23 cellular contexts compared by ENCODE assay signal in the genomic region with DNA sequence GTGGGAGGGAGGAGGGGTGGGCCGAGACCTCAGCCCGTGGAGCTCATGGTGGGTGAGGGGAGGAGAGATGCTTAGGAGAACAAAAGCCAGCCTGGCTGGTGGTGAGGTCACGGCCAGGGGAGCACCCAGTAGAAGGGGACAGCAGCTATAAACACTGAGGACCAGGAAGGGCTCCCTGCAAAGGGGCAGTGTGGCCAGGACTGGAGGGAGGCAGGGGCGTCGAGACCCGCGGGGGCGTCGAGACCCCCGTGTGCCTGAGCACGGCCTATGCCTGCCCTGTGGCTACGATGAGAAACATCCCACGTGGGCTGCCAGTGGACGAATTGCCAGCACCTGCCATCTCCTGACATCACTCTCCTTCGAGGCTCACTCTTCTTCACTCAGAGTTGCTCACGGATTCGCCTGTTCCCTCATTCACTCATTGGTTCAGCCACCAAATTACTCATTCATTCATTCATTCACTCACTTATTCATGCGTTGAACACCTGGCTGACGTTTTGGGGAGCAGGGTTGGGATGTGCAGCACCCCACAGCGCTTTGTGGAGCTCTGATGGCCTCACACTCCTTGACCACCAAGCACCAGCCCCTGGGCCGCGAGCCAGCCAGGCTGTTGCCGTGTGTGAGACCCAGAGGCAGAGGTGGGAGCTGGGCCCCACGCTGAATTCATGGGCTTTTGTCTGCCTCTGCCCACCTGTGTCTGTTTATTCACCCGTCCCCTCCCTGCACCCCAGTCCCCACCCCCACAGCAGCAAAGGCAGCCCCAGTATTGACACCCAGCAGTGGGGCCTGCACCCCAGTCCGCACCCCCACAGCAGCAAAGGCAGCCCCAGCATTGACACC.
DNase-seq lines count a peak whose midpoint lies in the region; ATAC-seq, FAIRE-seq and TF ChIP-seq lines count a peak whose summit lies in the region.
"Had no signal": no experiment of that assay in that cellular context is flagged by ENCODE, and none has a peak within 500 bp of the region (broad histone marks: within the 10 kb centered on the region; RNA-seq: fewer than 3 reads in every experiment).

No MANE protein-coding gene starts in this region.

- H3K36me3 ChIP-seq in right lobe of liver (no peaks in the 10 kb centered on the region), HepG2 (replicated peaks in 1 of 2; ENCODE audit: control insufficient read depth in 1 of 2, insufficient read depth in 2 of 2, low read length in 2 of 2) (no peaks in the 10 kb centered on the region), K562 (ENCODE audit: control insufficient read depth, insufficient read depth, low read length) (no peaks in the 10 kb centered on the region), mesenchymal stem cell (ENCODE audit: control insufficient read depth in 1 of 2, insufficient read depth in 2 of 2, low read depth in 1 of 2, low read length in 2 of 2) (no peaks in the 10 kb centered on the region)
- H3K36me3 ChIP-seq: SJCRH30 had no signal

- H3K4me3 ChIP-seq in right lobe of liver: no peak overlapping the region
- no peak overlapping the region for H3K4me3 ChIP-seq in HepG2 (replicated peaks in 1 of 3; ENCODE audit: insufficient read depth in 1 of 3, low read depth in 2 of 3, low read length in 3 of 3)
- H3K4me3 ChIP-seq in K562: no peak overlapping the region
- no peak overlapping the region for H3K4me3 ChIP-seq in mesenchymal stem cell (ENCODE audit: insufficient read depth in 1 of 2, low read depth in 1 of 2, low read length in 2 of 2)
- H3K4me3 ChIP-seq: A549, SJCRH30 had no signal

- H3K27me3 ChIP-seq in right lobe of liver: peaks cover 0 to 12% of the 10 kb centered on the region in 2 donors
- peaks cover 18 to 71% of the 10 kb centered on the region in 2 experiments for H3K27me3 ChIP-seq in HepG2 (ENCODE audit: control insufficient read depth in 1 of 2, insufficient read depth in 2 of 2, low read length in 2 of 2)
- H3K27me3 ChIP-seq in K562 (ENCODE audit: control insufficient read depth in 2 of 2, insufficient read depth in 2 of 2, low read length in 2 of 2): peaks cover 22 to 47% of the 10 kb centered on the region in 2 experiments
- peaks cover 31 to 63% of the 10 kb centered on the region in 2 experiments for H3K27me3 ChIP-seq in mesenchymal stem cell (ENCODE audit: control insufficient read depth in 1 of 2, insufficient read depth in 1 of 2, low read length in 2 of 2)

- TF ChIP-seq EP300 in HepG2 (IDR thresholded peaks at IDR 0.05; ENCODE audit: low read depth in 2 of 2, low read length in 2 of 2) (no peak), HepG2 (CRISPR knock-in tag; IDR thresholded peaks at IDR 0.05; ENCODE audit: borderline replicate concordance) (no peak), K562 (IDR thresholded peaks at IDR 0.05; ENCODE audit: low read length) (no peak)

- no peak overlapping the region for H4K91ac ChIP-seq in mesenchymal stem cell (ENCODE audit: low read length)

- H4K20me1 ChIP-seq in HepG2 (ENCODE audit: insufficient read depth, low read length): peaks cover 11% of the 10 kb centered on the region; the same call in 1 of the 2 replicates
- peaks cover 13% of the 10 kb centered on the region; the same call in 1 of the 2 replicates for H4K20me1 ChIP-seq in K562 (replicated peaks; ENCODE audit: control insufficient read depth, insufficient read depth, low read length)

- POLR2A ChIA-PET in HepG2 (lab: Yijun Ruan, JAX): no interaction called here
- POLR2A ChIA-PET in K562 (lab: Yijun Ruan, JAX): interaction anchor here (0.6 kb wide), 1 partner anchor 16 kb away, joined by 3 read pairs; no protein-coding TSS in a partner anchor

- peak in 2 of 3 donors; percentile 13 to 42 for DNase-seq in right lobe of liver
- DNase-seq in HepG2 (ENCODE audit: low spot score): no peak
- no peak for DNase-seq in K562 (ENCODE audit: extremely low read depth in 1 of 4, low spot score in 3 of 4)
- no peak for DNase-seq in mesenchymal stem cell
- DNase-seq in NCI-H1105 (lab: John Stamatoyannopoulos, UW): no peak
- no peak for DNase-seq in ecto neural progenitor cell (ENCODE audit: low spot score)
- DNase-seq: CD4-positive, alpha-beta T cell; COR-L47; DMS79 treated with DMSO at 0.1 percent for 48 hours; H9; HFFc6; KG1; NCI-H1092 treated with DMSO at 0.1 percent for 48 hours; NCI-H146; NCI-H2029; NCI-H226; NCI-H510A treated with DMSO at 0.1 percent for 48 hours; NCI-H774; NK-92 treated with Interleukin-12 subunit alpha and Interleukin-12 subunit beta, amount 100 ng/mL, for 24 hours; SJCRH30 had no signal

- intact Hi-C loops in right lobe of liver (cut with DNase I) (no loop called here), HepG2 (cut with micrococcal nuclease; ENCODE audit: unreplicated experiment) (no loop called here), K562 (cut with micrococcal nuclease) (no loop called here)

- no peaks in the 10 kb centered on the region for H3K9me3 ChIP-seq in right lobe of liver
- H3K9me3 ChIP-seq in HepG2 (ENCODE audit: low read length): no peaks in the 10 kb centered on the region
- no peaks in the 10 kb centered on the region for H3K9me3 ChIP-seq in K562 (replicated peaks; ENCODE audit: control insufficient read depth, insufficient read depth, low read depth, low read length)
- no peaks in the 10 kb centered on the region for H3K9me3 ChIP-seq in mesenchymal stem cell (ENCODE audit: control insufficient read depth, low read length)
- H3K9me3 ChIP-seq: A549, SJCRH30 had no signal

- H2AFZ ChIP-seq in HepG2 (ENCODE audit: low read length) (no peak overlapping the region), K562 (ENCODE audit: low read depth, low read length) (no peak overlapping the region), mesenchymal stem cell (ENCODE audit: low read depth, low read length) (no peak overlapping the region)

- no peaks in the 10 kb centered on the region for H3K9me1 ChIP-seq in K562 (ENCODE audit: control insufficient read depth, insufficient read depth, low read length)

- CTCF ChIA-PET in HepG2 (lab: Yijun Ruan, JAX; ENCODE audit: low intra/inter-chr PET ratio, low total read pairs): no interaction called here
- CTCF ChIA-PET in K562 (lab: Yijun Ruan, JAX; ENCODE audit: low intra/inter-chr PET ratio): no interaction called here

- H3K4ac ChIP-seq in mesenchymal stem cell (ENCODE audit: low read depth in 1 of 2, low read length in 2 of 2): no peak overlapping the region

- no peak overlapping the region for H3K18ac ChIP-seq in mesenchymal stem cell (ENCODE audit: low read depth in 1 of 2, low read length in 2 of 2)

- H3K27ac ChIP-seq in right lobe of liver (no peak overlapping the region), HepG2 (ENCODE audit: extremely low read length, insufficient read depth, low read length) (no peak overlapping the region), K562 (ENCODE audit: extremely low read depth, low read depth, low read length) (no peak overlapping the region), mesenchymal stem cell (ENCODE audit: low read length, poor library complexity, severe bottlenecking) (no peak overlapping the region)
- H3K27ac ChIP-seq: A549, RWPE1, SJCRH30 had no signal

- H4K8ac ChIP-seq in mesenchymal stem cell (ENCODE audit: low read length): no peak overlapping the region

- H3K23ac ChIP-seq in mesenchymal stem cell (ENCODE audit: low read length in 2 of 2): no peak overlapping the region

- H3K4me1 ChIP-seq in right lobe of liver: no peaks in the 10 kb centered on the region
- peaks cover 11% of the 10 kb centered on the region for H3K4me1 ChIP-seq in HepG2 (ENCODE audit: insufficient read depth, low read length)
- H3K4me1 ChIP-seq in K562 (replicated peaks in 1 of 2; ENCODE audit: control insufficient read depth in 2 of 2, insufficient read depth in 2 of 2, low read length in 2 of 2): peaks cover 0 to 14% of the 10 kb centered on the region in 2 experiments; a peak in 2 of 5 replicates
- peaks cover 2% of the 10 kb centered on the region for H3K4me1 ChIP-seq in mesenchymal stem cell (ENCODE audit: control insufficient read depth, insufficient read depth, low read depth, low read length)
- H3K4me1 ChIP-seq: A549, SJCRH30 had no signal

- FAIRE-seq in HepG2 (lab: Jason Lieb, UNC) (no peak), K562 (lab: Jason Lieb, UNC) (no peak)
- FAIRE-seq: A549 had no signal

- H2BK120ac ChIP-seq in mesenchymal stem cell (ENCODE audit: low read depth, low read length): no peak overlapping the region

- H2AK5ac ChIP-seq in mesenchymal stem cell (ENCODE audit: low read length, severe bottlenecking): no peak overlapping the region

- TF ChIP-seq POLR2A in right lobe of liver (IDR thresholded peaks at IDR 0.05): no peak
- no peak for TF ChIP-seq POLR2A in HepG2 (IDR thresholded peaks at IDR 0.05; ENCODE audit: insufficient read depth in 1 of 2, low read depth in 2 of 2, low read length in 2 of 2)
- TF ChIP-seq POLR2A in K562 (conservative IDR thresholded peaks at IDR 0.05): no peak

- H3K14ac ChIP-seq in mesenchymal stem cell (ENCODE audit: low read length in 2 of 2): peak overlapping the region in 1 of 2 experiments; percentile 46

- H2BK12ac ChIP-seq in mesenchymal stem cell (ENCODE audit: low read length in 2 of 2): no peak overlapping the region

- BruUV-seq in HepG2 (replicated peaks; lab: Mats Ljungman, UMichigan) (no TSS peak), K562 (replicated peaks; lab: Mats Ljungman, UMichigan) (no TSS peak)

- no peaks in the 10 kb centered on the region for H3K79me2 ChIP-seq in HepG2 (ENCODE audit: insufficient read depth, low read length)
- H3K79me2 ChIP-seq in K562 (ENCODE audit: control insufficient read depth, insufficient read depth, low read length): no peaks in the 10 kb centered on the region

- H3K79me1 ChIP-seq in mesenchymal stem cell (replicated peaks; ENCODE audit: low read length, poor library complexity, severe bottlenecking): no peaks in the 10 kb centered on the region

- TF ChIP-seq RAD21 in HepG2 (CRISPR knock-in tag; IDR thresholded peaks at IDR 0.05) (no peak), K562 (CRISPR knock-in tag; conservative IDR thresholded peaks at IDR 0.05 in 1 of 2, IDR thresholded peaks at IDR 0.05 in 1 of 2) (no peak)

- ATAC-seq in right lobe of liver (no peak), HepG2 (no peak), K562 (no peak), HG03097 (IDR thresholded peaks at IDR 0.05; ENCODE audit: low FRiP score, unreplicated experiment) (no peak)
- ATAC-seq: A549 had no signal

- H2BK15ac ChIP-seq in mesenchymal stem cell (ENCODE audit: low read depth, poor library complexity, severe bottlenecking): peak overlapping the region; percentile 53

- no peak overlapping the region for H3K4me2 ChIP-seq in HepG2 (ENCODE audit: low read depth, low read length)
- H3K4me2 ChIP-seq in K562 (ENCODE audit: insufficient read depth, low read length): no peak overlapping the region
- H3K4me2 ChIP-seq in mesenchymal stem cell (ENCODE audit: low read length, poor library complexity, severe bottlenecking): no peak overlapping the region
- H3K4me2 ChIP-seq: A549 had no signal

- H2BK5ac ChIP-seq in mesenchymal stem cell (ENCODE audit: low read depth, low read length, poor library complexity, severe bottlenecking): no peak overlapping the region

- TF ChIP-seq CTCF in right lobe of liver (IDR thresholded peaks at IDR 0.05): no peak
- TF ChIP-seq CTCF in HepG2 (CRISPR knock-in tag; IDR thresholded peaks at IDR 0.05): no peak
- no peak for TF ChIP-seq CTCF in K562 (IDR thresholded peaks at IDR 0.05 in 2 of 3, conservative IDR thresholded peaks at IDR 0.05 in 1 of 3; ENCODE audit: insufficient read depth in 2 of 3, low read depth in 1 of 3, low read length in 3 of 3)

- H3K9ac ChIP-seq in HepG2 (ENCODE audit: insufficient read depth, low read depth, low read length) (no peak overlapping the region), K562 (ENCODE audit: insufficient read depth in 1 of 2, low read depth in 2 of 2, low read length in 2 of 2) (no peak overlapping the region), mesenchymal stem cell (ENCODE audit: low read length) (no peak overlapping the region)

- 44% methylated on average over 12 of the region's 26 CpGs for WGBS in right lobe of liver (ENCODE audit: insufficient coverage, low coverage, low lambda C conversion rate, missing lambda C conversion rate)
- 4% methylated on average over 24 of the region's 26 CpGs for WGBS in HepG2 (ENCODE audit: low lambda C conversion rate)
- 1% methylated on average over 23 of the region's 26 CpGs for WGBS in K562 (ENCODE audit: insufficient coverage, low coverage, missing lambda C conversion rate)
- WGBS in mesenchymal stem cell: 81% methylated on average over 21 of the region's 26 CpGs

- in situ Hi-C loops in HepG2 (cut with HindIII; ENCODE audit: extremely low pct_ligation_motif_present, low pct_unique_long_range_greater_than_20kb): no loop called here
- in situ Hi-C loops in K562 (cut with MboI): no loop called here

Comparison
In these comparisons a context has a peak if more than half of its experiments do, and no peak if none do; other contexts are left out.
1. DNase-seq: peak in right lobe of liver (2 of 3); none in HepG2 (single experiment), K562 (0 of 4), mesenchymal stem cell (single experiment), NCI-H1105 (single experiment) and ecto neural progenitor cell (single experiment).